Comparison of ENCODE assay signal across 8 cellular contexts in the genomic region with DNA sequence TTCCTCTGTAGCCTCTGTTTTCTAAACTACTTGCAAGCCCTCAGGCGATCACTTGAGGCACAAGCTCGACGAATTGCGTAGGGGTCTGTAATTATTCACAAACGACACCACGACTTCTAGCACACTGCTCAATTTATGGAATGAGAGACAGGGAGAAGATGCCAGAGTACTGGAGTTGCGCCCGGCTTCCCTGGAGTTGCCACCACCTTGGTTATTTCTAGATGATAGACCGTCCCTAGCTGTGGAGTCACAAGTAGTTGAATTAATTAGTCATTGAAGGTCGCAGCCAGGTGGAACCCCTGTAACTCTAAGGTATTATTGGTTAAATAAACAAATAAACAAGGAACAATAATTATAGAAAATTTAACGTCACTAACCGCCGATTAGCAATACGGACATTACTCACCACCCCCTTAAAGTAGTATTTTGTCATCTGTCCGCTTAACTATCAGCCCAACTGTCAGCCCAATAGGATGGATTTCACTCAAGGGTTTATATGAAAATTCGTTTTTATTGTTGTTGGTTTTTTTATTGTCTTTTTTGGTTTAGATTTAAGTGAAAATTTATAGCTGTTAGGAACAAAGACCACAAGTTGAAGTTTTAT. TPM values are rescaled to one million over a fixed set of nuclear protein-coding genes. Genes with fewer than 3 reads are reported as not detected.
DNase-seq lines count a peak whose midpoint lies in the region; ATAC-seq and TF ChIP-seq lines count a peak whose summit lies in the region.

No MANE protein-coding gene starts in this region.

- CTCF ChIA-PET in T-cell (lab: Charles Lee): interaction anchor here (0.6 to 2.2 kb wide), 6 partner anchors 13 to 665 kb away, joined by 3 to 19 read pairs (median 6); no protein-coding TSS in a partner anchor

- POLR2A ChIA-PET in T-cell (lab: Charles Lee): interaction anchor here (0.5 to 1.7 kb wide), 10 partner anchors 10 to 978 kb away, joined by 3 to 20 read pairs (median 3); no protein-coding TSS in a partner anchor

- ATAC-seq in HG03025 (IDR thresholded peaks at IDR 0.05; ENCODE audit: low FRiP score, unreplicated experiment): peak; percentile 1
- ATAC-seq in T-cell (replicated peaks in 1 of 4): peak in 1 of 4 experiments; percentile 45
- no peak for ATAC-seq in HG03378 (IDR thresholded peaks at IDR 0.05; ENCODE audit: unreplicated experiment)

- H3K27me3 Mint-ChIP-seq in T-cell: no peaks in the 10 kb centered on the region

- H3K4me3 ChIP-seq in foreskin fibroblast (ENCODE audit: low read depth in 1 of 2, low read length in 2 of 2) (peak overlapping the region; percentile 79 to 91), rectal smooth muscle tissue (ENCODE audit: low read length) (peak overlapping the region; percentile 96)

- peak overlapping the region; percentile 89 for H3K9ac ChIP-seq in rectal smooth muscle tissue (ENCODE audit: low read length)

- peaks cover 11% of the 10 kb centered on the region for H3K4me1 ChIP-seq in rectal smooth muscle tissue (ENCODE audit: control insufficient read depth, insufficient read depth, low read length)

- H3K36me3 Mint-ChIP-seq in T-cell: peaks cover 21% of the 10 kb centered on the region

- peaks cover 0 to 14% (median 9%) of the 10 kb centered on the region in 3 donors for H3K9me3 Mint-ChIP-seq in T-cell

- peaks cover 4% of the 10 kb centered on the region for H3K36me3 ChIP-seq in rectal smooth muscle tissue (ENCODE audit: control insufficient read depth, insufficient read depth, low read length)

- H3K27ac Mint-ChIP-seq in T-cell: peak overlapping the region; percentile 95 to 99

- TF ChIP-seq CTCF in foreskin fibroblast (IDR thresholded peaks at IDR 0.05; ENCODE audit: low read depth, low read length): no peak

- peaks cover 47 to 63% (median 53%) of the 10 kb centered on the region in 3 donors for H3K4me1 Mint-ChIP-seq in T-cell

- no peaks in the 10 kb centered on the region for H3K27me3 ChIP-seq in rectal smooth muscle tissue (ENCODE audit: control insufficient read depth, insufficient read depth, low read length)

- DNase-seq in GM04503 (ENCODE audit: low read depth) (peak; percentile 51), T-cell (no peak), foreskin fibroblast (no peak), NCI-H1048 (lab: John Stamatoyannopoulos, UW) (no peak)
- DNase-seq in stimulated activated CD8-positive, alpha-beta memory T cell treated with anti-CD3 and anti-CD28 coated beads, Interleukin-4, amount 100 ng/mL, for 48 hours: no peak

- H3K27ac ChIP-seq in rectal smooth muscle tissue (ENCODE audit: low read depth, low read length): peak overlapping the region; percentile 99

- H3K4me3 Mint-ChIP-seq in T-cell: peak overlapping the region; percentile 88 to 99 (median 96)

RNA-seq across cellular contexts. Expression of a gene that starts 0.9 kb away (rescaled TPM):
- 10 to 100 TPM; 29.5 to 38.6 (median 30.6) TPM for total RNA-seq in T-cell

RNA-seq across cellular contexts. Expression of a gene that starts 1.0 kb away (rescaled TPM):
- total RNA-seq in T-cell: under 1 TPM in 4 of 5 donors, not detected in 1; 0.23 to 0.79 (median 0.50) TPM
